22 cellular contexts compared by ENCODE assay signal in genomic region chr1:19160831-19161230, GRCh38. TPM values are rescaled to one million over a fixed set of nuclear protein-coding genes. Genes with fewer than 3 reads are reported as not detected.
DNase-seq lines count a peak whose midpoint lies in the region; ATAC-seq, FAIRE-seq and TF ChIP-seq lines count a peak whose summit lies in the region.
"Had no signal": no experiment of that assay in that cellular context is flagged by ENCODE, and none has a peak within 500 bp of the region (broad histone marks: within the 10 kb centered on the region; RNA-seq: fewer than 3 reads in every experiment).

No MANE protein-coding gene starts in this region.

- H3K27me3 ChIP-seq in GM12878 (replicated peaks in 1 of 2; ENCODE audit: control insufficient read depth in 2 of 2, insufficient read depth in 2 of 2, low read length in 1 of 2): no peaks in the 10 kb centered on the region
- no peaks in the 10 kb centered on the region for H3K27me3 ChIP-seq in endothelial cell of umbilical vein (ENCODE audit: control insufficient read depth in 2 of 2, insufficient read depth in 2 of 2, low read length in 2 of 2)
- H3K27me3 ChIP-seq in spleen (replicated peaks in 1 of 7): no peaks in the 10 kb centered on the region
- H3K27me3 ChIP-seq: BLaER1 treated with 17β-estradiol and CSF1 and Interleukin-3, amounts not matched to agents 10 nM and 100 nM had no signal

- H3K4me3 ChIP-seq in GM12878 (no peak overlapping the region), endothelial cell of umbilical vein (replicated peaks in 1 of 3; ENCODE audit: insufficient read depth in 1 of 3, low read depth in 1 of 3, low read length in 3 of 3) (no peak overlapping the region), spleen (no peak overlapping the region)
- H3K4me3 ChIP-seq: A549; BLaER1 treated with 17β-estradiol and CSF1 and Interleukin-3, amounts not matched to agents 10 nM and 100 nM had no signal

- intact Hi-C loops in GM12878 (cut with micrococcal nuclease; ENCODE audit: unreplicated experiment): no loop called here
- intact Hi-C loops in endothelial cell of umbilical vein (cut with micrococcal nuclease): no loop called here
- intact Hi-C loops in spleen (cut with DNase I; ENCODE audit: low total_unique reads): no loop called here

- H3K9me1 ChIP-seq in endothelial cell of umbilical vein (replicated peaks; ENCODE audit: control insufficient read depth, extremely low read depth, insufficient read depth, low read length): no peaks in the 10 kb centered on the region

- no peak overlapping the region for H3K9ac ChIP-seq in GM12878 (ENCODE audit: control insufficient read depth, insufficient read depth, low read length)
- no peak overlapping the region for H3K9ac ChIP-seq in endothelial cell of umbilical vein (replicated peaks; ENCODE audit: extremely low read depth, insufficient read depth, low read length)
- H3K9ac ChIP-seq: BLaER1 treated with 17β-estradiol and CSF1 and Interleukin-3, amounts not matched to agents 10 nM and 100 nM had no signal

- in situ Hi-C loops in GM12878 (cut with MboI): no loop called here

- H3K79me2 ChIP-seq in GM12878 (ENCODE audit: control insufficient read depth, insufficient read depth, low read length) (peaks cover 1% of the 10 kb centered on the region; the same call in 1 of the 2 replicates), endothelial cell of umbilical vein (ENCODE audit: control insufficient read depth, insufficient read depth, low read length) (no peaks in the 10 kb centered on the region)

- no peak for TF ChIP-seq EP300 in GM12878 (IDR thresholded peaks at IDR 0.05; ENCODE audit: borderline replicate concordance in 1 of 2, control insufficient read depth in 1 of 2, low read depth in 2 of 2, low read length in 2 of 2)

- H3K9me3 Mint-ChIP-seq in HFFc6: no peaks in the 10 kb centered on the region
- H3K9me3 Mint-ChIP-seq in stimulated activated naive B cell treated with anti-CD40 and anti-IgM and Interleukin-4, amounts not matched to agents 10 μg/mL and 1 μg/mL and 100 μg/mL, for 72 hours: no peaks in the 10 kb centered on the region
- H3K9me3 Mint-ChIP-seq: CD4-positive, alpha-beta T cell; CD8-positive, alpha-beta T cell had no signal

- H3K27ac Mint-ChIP-seq in HFFc6: 0 out of 2 replicates have a peak overlapping the region, but pooled peaks have one; percentile 16
- peak overlapping the region; percentile 39 for H3K27ac Mint-ChIP-seq in stimulated activated naive B cell treated with anti-CD40 and anti-IgM and Interleukin-4, amounts not matched to agents 10 μg/mL and 1 μg/mL and 100 μg/mL, for 72 hours
- H3K27ac Mint-ChIP-seq: B cell; CD4-positive, alpha-beta T cell; CD8-positive, alpha-beta T cell had no signal

- H3K4me1 ChIP-seq in GM12878 (ENCODE audit: control insufficient read depth, insufficient read depth, low read length): 0 out of 2 replicates have a peak, but pooled peaks cover under 1% of the 10 kb centered on the region
- H3K4me1 ChIP-seq in endothelial cell of umbilical vein (ENCODE audit: control insufficient read depth, extremely low read depth, insufficient read depth, low read length): peaks cover 19% of the 10 kb centered on the region
- H3K4me1 ChIP-seq in spleen: peaks cover 0 to 18% (median 14%) of the 10 kb centered on the region in 6 donors

- RAD21 ChIA-PET in GM12878 (lab: Charles Lee; ENCODE audit: unreplicated experiment): no interaction called here

- CTCF ChIA-PET in GM12878 (lab: Yijun Ruan, JAX) (interaction anchor here (1.4 kb wide), 1 partner anchor 603 kb away, joined by 3 read pairs; no protein-coding TSS in a partner anchor), endothelial cell of umbilical vein (lab: Charles Lee) (interaction anchor here (0.7 to 1.0 kb wide), 2 partner anchors 11 to 22 kb away, joined by 3 to 4 read pairs; no protein-coding TSS in a partner anchor)

- no peak overlapping the region for H3K4me2 ChIP-seq in GM12878 (ENCODE audit: control insufficient read depth, insufficient read depth)
- no peak overlapping the region for H3K4me2 ChIP-seq in endothelial cell of umbilical vein (ENCODE audit: insufficient read depth, low read length)
- H3K4me2 ChIP-seq: A549; BLaER1 treated with 17β-estradiol and CSF1 and Interleukin-3, amounts not matched to agents 10 nM and 100 nM had no signal

- no peak for TF ChIP-seq RAD21 in GM12878 (IDR thresholded peaks at IDR 0.05; ENCODE audit: insufficient read depth, low read depth, low read length)

- dilution Hi-C loops in endothelial cell of umbilical vein (cut with MboI; ENCODE audit: extremely low pct_ligation_motif_present, low sequenced_read_pairs): no loop called here

- no peak for ATAC-seq in GM12878
- ATAC-seq in stimulated activated naive B cell treated with anti-CD40 and anti-IgM and Interleukin-4, amounts not matched to agents 10 μg/mL and 1 μg/mL and 100 μg/mL, for 72 hours (replicated peaks): no peak
- no peak for ATAC-seq in GM21360 (IDR thresholded peaks at IDR 0.05; ENCODE audit: unreplicated experiment)
- ATAC-seq: A549; CD8-positive, alpha-beta T cell had no signal

- no peak for TF ChIP-seq CTCF in HFFc6 (IDR thresholded peaks at IDR 0.05)
- TF ChIP-seq CTCF in GM12878 (IDR thresholded peaks at IDR 0.05 in 2 of 3, conservative IDR thresholded peaks at IDR 0.05 in 1 of 3; ENCODE audit: control insufficient read depth in 2 of 3, extremely low read depth in 1 of 3, insufficient read depth in 1 of 3, low read depth in 3 of 3, low read length in 3 of 3): no peak
- TF ChIP-seq CTCF in endothelial cell of umbilical vein (IDR thresholded peaks at IDR 0.05; ENCODE audit: extremely low read depth in 1 of 2, insufficient read depth in 1 of 2, low read depth in 1 of 2, low read length in 2 of 2): no peak
- no peak for TF ChIP-seq CTCF in spleen (IDR thresholded peaks at IDR 0.05 in 8 of 11, conservative IDR thresholded peaks at IDR 0.05 in 3 of 11)

- H3K27me3 Mint-ChIP-seq in HFFc6 (ENCODE audit: insufficient read depth): peaks cover 3% of the 10 kb centered on the region; the same call in 1 of the 2 replicates
- H3K27me3 Mint-ChIP-seq in stimulated activated naive B cell treated with anti-CD40 and anti-IgM and Interleukin-4, amounts not matched to agents 10 μg/mL and 1 μg/mL and 100 μg/mL, for 72 hours: no peaks in the 10 kb centered on the region
- H3K27me3 Mint-ChIP-seq: B cell; CD4-positive, alpha-beta T cell had no signal

- H2AFZ ChIP-seq in GM12878 (ENCODE audit: control insufficient read depth, low read depth, low read length) (no peak overlapping the region), endothelial cell of umbilical vein (ENCODE audit: low read depth, low read length) (no peak overlapping the region)

- POLR2A ChIA-PET in GM12878 (lab: Charles Lee): no interaction called here
- POLR2A ChIA-PET in endothelial cell of umbilical vein (lab: Charles Lee): no interaction called here

- H3K9me3 ChIP-seq in GM12878 (replicated peaks; ENCODE audit: control insufficient read depth, insufficient read depth, low read length): no peaks in the 10 kb centered on the region
- H3K9me3 ChIP-seq in endothelial cell of umbilical vein (replicated peaks; ENCODE audit: control insufficient read depth, insufficient read depth, low read length): no peaks in the 10 kb centered on the region
- no peaks in the 10 kb centered on the region for H3K9me3 ChIP-seq in spleen
- H3K9me3 ChIP-seq: A549; BLaER1 treated with 17β-estradiol and CSF1 and Interleukin-3, amounts not matched to agents 10 nM and 100 nM; Caco-2 had no signal

- FAIRE-seq in GM12878 (lab: Jason Lieb, UNC): no peak
- FAIRE-seq in endothelial cell of umbilical vein (lab: Jason Lieb, UNC): no peak
- FAIRE-seq: A549, D721Med, GM12891, GM19239 had no signal

- peaks cover 64% of the 10 kb centered on the region for H3K36me3 Mint-ChIP-seq in HFFc6 (ENCODE audit: low read depth)
- peaks cover 45 to 65% of the 10 kb centered on the region in 2 donors for H3K36me3 Mint-ChIP-seq in stimulated activated naive B cell treated with anti-CD40 and anti-IgM and Interleukin-4, amounts not matched to agents 10 μg/mL and 1 μg/mL and 100 μg/mL, for 72 hours

- peak; percentile 47 for TF ChIP-seq POLR2A in GM12878 (IDR thresholded peaks at IDR 0.05; ENCODE audit: low read depth, low read length)
- no peak for TF ChIP-seq POLR2A in endothelial cell of umbilical vein (IDR thresholded peaks at IDR 0.05; ENCODE audit: low read depth, low read length)
- TF ChIP-seq POLR2A in spleen (IDR thresholded peaks at IDR 0.05): no peak

- DNase-seq in HFFc6: no peak
- DNase-seq in GM12878 (ENCODE audit: low read depth, low spot score): no peak
- DNase-seq in endothelial cell of umbilical vein (ENCODE audit: low read depth, low spot score): no peak
- DNase-seq in stimulated activated naive B cell treated with anti-CD40 and anti-IgM and Interleukin-4, amounts not matched to agents 10 μg/mL and 1 μg/mL and 100 μg/mL, for 72 hours: no peak
- no peak for DNase-seq in spleen
- no peak for DNase-seq in LoVo (ENCODE audit: low spot score)
- DNase-seq: AML-193; Caco-2; Calu3; CD4-positive, alpha-beta T cell; CD8-positive, alpha-beta T cell; DMS79 treated with DMSO at 0.1 percent for 48 hours; GDM1 had no signal

- peaks cover 43% of the 10 kb centered on the region for H3K4me1 Mint-ChIP-seq in HFFc6 (ENCODE audit: low read depth)
- peaks cover 2 to 6% of the 10 kb centered on the region in 2 donors for H3K4me1 Mint-ChIP-seq in stimulated activated naive B cell treated with anti-CD40 and anti-IgM and Interleukin-4, amounts not matched to agents 10 μg/mL and 1 μg/mL and 100 μg/mL, for 72 hours
- H3K4me1 Mint-ChIP-seq: B cell had no signal

- H3K36me3 ChIP-seq in GM12878 (ENCODE audit: control insufficient read depth in 2 of 2, insufficient read depth in 2 of 2, low read length in 1 of 2): peaks cover 27 to 65% of the 10 kb centered on the region in 2 experiments
- H3K36me3 ChIP-seq in endothelial cell of umbilical vein (ENCODE audit: control insufficient read depth in 2 of 2, extremely low read depth in 1 of 2, insufficient read depth in 2 of 2, low read length in 2 of 2): peaks cover 51 to 58% of the 10 kb centered on the region in 2 experiments
- peaks cover 4 to 100% (median 100%) of the 10 kb centered on the region in 6 donors for H3K36me3 ChIP-seq in spleen

- SMC1A ChIA-PET in GM12878 (lab: Charles Lee; ENCODE audit: uncharacterized antibody, unreplicated experiment): interaction anchor here (1.2 kb wide), 1 partner anchor 9 kb away, joined by 3 read pairs; no protein-coding TSS in a partner anchor

- WGBS in GM12878 (ENCODE audit: insufficient coverage, insufficient replicate concordance, low lambda C conversion rate, missing lambda C conversion rate): 93% methylated on average over 7 of the region's 7 CpGs
- WGBS in spleen, 5 donors: 93 to 98% (median 96%) methylated on average over 7 of the region's 7 CpGs

- H3K27ac ChIP-seq in GM12878 (ENCODE audit: control insufficient read depth, insufficient read depth) (no peak overlapping the region), endothelial cell of umbilical vein (ENCODE audit: insufficient read depth, low read depth, low read length) (no peak overlapping the region), spleen (no peak overlapping the region)
- H3K27ac ChIP-seq: 22Rv1; A549; BLaER1 treated with 17β-estradiol and CSF1 and Interleukin-3, amounts not matched to agents 10 nM and 100 nM; C4-2B had no signal

- BruUV-seq in GM12878 (replicated peaks; lab: Mats Ljungman, UMichigan): no TSS peak
- BruUV-seq in endothelial cell of umbilical vein (replicated peaks; lab: Mats Ljungman, UMichigan): TSS peak; percentile 27

- H4K20me1 ChIP-seq in GM12878 (ENCODE audit: control insufficient read depth, insufficient read depth): no peaks in the 10 kb centered on the region
- no peaks in the 10 kb centered on the region for H4K20me1 ChIP-seq in endothelial cell of umbilical vein (replicated peaks; ENCODE audit: control insufficient read depth, extremely low read depth, insufficient read depth, low read length)

- H3K4me3 Mint-ChIP-seq in HFFc6: no peak overlapping the region
- H3K4me3 Mint-ChIP-seq in stimulated activated naive B cell treated with anti-CD40 and anti-IgM and Interleukin-4, amounts not matched to agents 10 μg/mL and 1 μg/mL and 100 μg/mL, for 72 hours: no peak overlapping the region
- H3K4me3 Mint-ChIP-seq: B cell; CD4-positive, alpha-beta T cell; CD8-positive, alpha-beta T cell had no signal

RNA-seq across cellular contexts. Expression of gene UBR4, which starts 49.2 kb away (rescaled TPM):
- 100 to 1,000 TPM in 1 of 6 experiments, 10 to 100 TPM in 5; 74.2 to 116 (median 88.6) TPM for total RNA-seq in HFFc6 (2021; fragmentation: NEBNext Ultra II Directional; extraction: Animal tissue kit (Norgen Biotek cat#: 25700))
- total RNA-seq in GM12878 (2013; cell fraction: nucleolus; rRNA removed): 501 and 589 TPM in 2 replicates
- 78.7 and 83.0 TPM in 2 replicates for total RNA-seq in GM12878 (2014; rRNA removed)
- 42.8 and 46.8 TPM in 2 replicates for total RNA-seq in GM12878 (2014; rRNA removed; fragmentation: Illumina TruSeq; extraction: Trizol)
- 106 and 107 TPM in 2 replicates for total RNA-seq in GM12878 (2021)
- polyA plus RNA-seq in GM12878 (2011; ENCODE audit: low read depth): 71.2 TPM
- 22.8 and 52.1 TPM in 2 replicates for polyA plus RNA-seq in GM12878 (2011; rRNA removed)
- polyA plus RNA-seq in GM12878 (2011; cell fraction: cytosol; rRNA removed): 75.8 and 119 TPM in 2 replicates
- polyA plus RNA-seq in GM12878 (2011; cell fraction: nucleus; rRNA removed): 476 and 506 TPM in 2 replicates
- polyA plus RNA-seq in GM12878 (2012): 86.4 and 111 TPM in 2 replicates
- polyA plus RNA-seq in GM12878 (2014; fragmentation: Illumina TruSeq; extraction: Trizol): 91.1 and 118 TPM in 2 replicates
- polyA plus RNA-seq in GM12878 (2014; fragmentation: Nextera tagmentation; extraction: Ambion mirVana): 10 to 100 TPM; 50.6 to 60.2 TPM
- polyA plus RNA-seq in GM12878 (2014; rRNA removed): 116 and 124 TPM in 2 replicates
- polyA plus RNA-seq in GM12878 (2016; fragmentation: Nextera tagmentation; extraction: Ambion mirVana): 10 to 100 TPM; 34.2 to 41.4 TPM
- polyA minus RNA-seq in GM12878 (2011; rRNA and poly(A)+ RNA removed): 130 and 134 TPM in 2 replicates
- 51.9 and 67.2 TPM in 2 replicates for polyA minus RNA-seq in GM12878 (2011; cell fraction: cytosol; rRNA and poly(A)+ RNA removed)
- 237 and 297 TPM in 2 replicates for polyA minus RNA-seq in GM12878 (2011; cell fraction: nucleus; rRNA and poly(A)+ RNA removed)
- total RNA-seq in endothelial cell of umbilical vein: 146 and 150 TPM in 2 replicates
- polyA plus RNA-seq in endothelial cell of umbilical vein: 125 and 128 TPM in 2 replicates
- 90.6 and 93.1 TPM in 2 replicates for polyA plus RNA-seq in endothelial cell of umbilical vein (2011; cell fraction: cytosol; rRNA removed)
- 493 and 664 TPM in 2 replicates for polyA plus RNA-seq in endothelial cell of umbilical vein (2011; cell fraction: nucleus; rRNA removed)
- polyA plus RNA-seq in endothelial cell of umbilical vein (2012): 101 and 127 TPM in 2 replicates
- polyA minus RNA-seq in endothelial cell of umbilical vein: 252 and 266 TPM in 2 replicates
- polyA minus RNA-seq in endothelial cell of umbilical vein (2011; cell fraction: cytosol; rRNA and poly(A)+ RNA removed): 94.8 TPM
- 364 and 508 TPM in 2 replicates for polyA minus RNA-seq in endothelial cell of umbilical vein (2011; cell fraction: nucleus; rRNA and poly(A)+ RNA removed)
- total RNA-seq in spleen: 100 to 1,000 TPM; 141 to 177 (median 152) TPM
- polyA plus RNA-seq in spleen: 100 to 1,000 TPM in 2 of 3 donors, 10 to 100 TPM in 1; 72.5 to 184 (median 128) TPM
